10 cellular contexts compared by ENCODE assay signal in genomic region chr2:101114815-101115214, GRCh38. TPM values are rescaled to one million over a fixed set of nuclear protein-coding genes. Genes with fewer than 3 reads are reported as not detected.
A peak's percentile ranks its signal among the peaks of the same experiment; 100 is the strongest.
DNase-seq lines count a peak whose midpoint lies in the region; ATAC-seq, FAIRE-seq and TF ChIP-seq lines count a peak whose summit lies in the region.
"Had no signal": no experiment of that assay in that cellular context is flagged by ENCODE, and none has a peak within 500 bp of the region (broad histone marks: within the 10 kb centered on the region; RNA-seq: fewer than 3 reads in every experiment).

No MANE protein-coding gene starts in this region.

- TF ChIP-seq EP300 in A549 (IDR thresholded peaks at IDR 0.05) = no peak

- 37% methylated on average over 6 of the region's 6 CpGs for WGBS in A549 (ENCODE audit: missing lambda C conversion rate)
- 74% methylated on average over 6 of the region's 6 CpGs for WGBS in mesenchymal stem cell

- TF ChIP-seq POLR2A in A549 (IDR thresholded peaks at IDR 0.05; ENCODE audit: low read length) = no peak

- H3K4me3 ChIP-seq in A549 (no peak overlapping the region), mesenchymal stem cell (ENCODE audit: insufficient read depth in 1 of 2, low read depth in 1 of 2, low read length in 2 of 2) (no peak overlapping the region)

- peak overlapping the region in 1 of 2 experiments; percentile 7 for H2BK12ac ChIP-seq in mesenchymal stem cell (ENCODE audit: low read length in 2 of 2)

- FAIRE-seq in A549 (lab: Jason Lieb, UNC) = no peak

- H3K9ac ChIP-seq in mesenchymal stem cell (ENCODE audit: low read length) = no peak overlapping the region

- H3K27me3 ChIP-seq in mesenchymal stem cell (ENCODE audit: control insufficient read depth in 1 of 2, insufficient read depth in 1 of 2, low read length in 2 of 2) = no peaks in the 10 kb centered on the region

- no peak overlapping the region for H3K14ac ChIP-seq in mesenchymal stem cell (ENCODE audit: low read length in 2 of 2)

- DNase-seq in A549 (ENCODE audit: low read depth in 1 of 2, low spot score in 1 of 2) (no peak), KG1 (lab: John Stamatoyannopoulos, UW) (peak; percentile 75), mesenchymal stem cell (no peak), NCI-H2227 (lab: John Stamatoyannopoulos, UW; ENCODE audit: unreplicated experiment) (no peak)
- no peak for DNase-seq in stimulated activated CD4-positive, alpha-beta T cell treated with anti-CD3 and anti-CD28 coated beads, Interleukin-12 subunit alpha, Interleukin-12 subunit beta, amount 100 ng/mL, for 4 hours
- DNase-seq: NCI-H2171, retina had no signal

- no peak overlapping the region for H4K91ac ChIP-seq in mesenchymal stem cell (ENCODE audit: low read length)

- ATAC-seq in A549 = peak; percentile 8 to 12; a peak in 4 of 6 replicates
- no peak for ATAC-seq in HG02642 (IDR thresholded peaks at IDR 0.05; ENCODE audit: poor library complexity, unreplicated experiment)
- ATAC-seq in HG02870 (IDR thresholded peaks at IDR 0.05; ENCODE audit: unreplicated experiment) = no peak

- H3K4ac ChIP-seq in mesenchymal stem cell (ENCODE audit: low read depth in 1 of 2, low read length in 2 of 2) = peak overlapping the region in 1 of 2 experiments; percentile 24

- peaks cover 5% of the 10 kb centered on the region for H3K79me1 ChIP-seq in mesenchymal stem cell (replicated peaks; ENCODE audit: low read length, poor library complexity, severe bottlenecking)

- peaks cover 96% of the 10 kb centered on the region for H3K4me1 ChIP-seq in A549
- peaks cover 5% of the 10 kb centered on the region for H3K4me1 ChIP-seq in mesenchymal stem cell (ENCODE audit: control insufficient read depth, insufficient read depth, low read depth, low read length)

- H4K8ac ChIP-seq in mesenchymal stem cell (ENCODE audit: low read length) = no peak overlapping the region

- no peak overlapping the region for H3K23ac ChIP-seq in mesenchymal stem cell (ENCODE audit: low read length in 2 of 2)

- H2AFZ ChIP-seq in mesenchymal stem cell (ENCODE audit: low read depth, low read length) = no peak overlapping the region

- no peak overlapping the region for H3K18ac ChIP-seq in mesenchymal stem cell (ENCODE audit: low read depth in 1 of 2, low read length in 2 of 2)

- H2AK5ac ChIP-seq in mesenchymal stem cell (ENCODE audit: low read length, severe bottlenecking) = no peak overlapping the region

- H3K36me3 ChIP-seq in mesenchymal stem cell (ENCODE audit: control insufficient read depth in 1 of 2, insufficient read depth in 2 of 2, low read depth in 1 of 2, low read length in 2 of 2) = no peaks in the 10 kb centered on the region

- H3K4me2 ChIP-seq in A549 (peak overlapping the region; percentile 77), mesenchymal stem cell (ENCODE audit: low read length, poor library complexity, severe bottlenecking) (no peak overlapping the region)

- no peak overlapping the region for H2BK15ac ChIP-seq in mesenchymal stem cell (ENCODE audit: low read depth, poor library complexity, severe bottlenecking)

- peak overlapping the region; percentile 89 to 91 for H3K27ac ChIP-seq in A549
- peak overlapping the region; percentile 97 for H3K27ac ChIP-seq in VCaP
- H3K27ac ChIP-seq in mesenchymal stem cell (ENCODE audit: low read length, poor library complexity, severe bottlenecking) = no peak overlapping the region

- 0 out of 5 replicates have a peak, but pooled peaks of 1 of the 2 experiments have one; percentile 1 for TF ChIP-seq RAD21 in A549 (conservative IDR thresholded peaks at IDR 0.05 in 1 of 2, IDR thresholded peaks at IDR 0.05 in 1 of 2)

- H3K9me3 ChIP-seq in A549 = no peaks in the 10 kb centered on the region
- H3K9me3 ChIP-seq in mesenchymal stem cell (ENCODE audit: control insufficient read depth, low read length) = no peaks in the 10 kb centered on the region

- H2BK5ac ChIP-seq in mesenchymal stem cell (ENCODE audit: low read depth, low read length, poor library complexity, severe bottlenecking) = no peak overlapping the region

- CTCF ChIA-PET in A549 (lab: Yijun Ruan, JAX) = interaction anchor here (0.9 to 2.4 kb wide), 7 partner anchors 9 to 103 kb away, joined by 3 to 14 read pairs (median 6); partner anchors contain the start of gene TBC1D8

- POLR2A ChIA-PET in A549 (lab: Yijun Ruan, JAX) = interaction anchor here (0.8 to 2.3 kb wide), 3 partner anchors 10 to 75 kb away, joined by 3 to 20 read pairs (median 3); no protein-coding TSS in a partner anchor

- H2BK120ac ChIP-seq in mesenchymal stem cell (ENCODE audit: low read depth, low read length) = peak overlapping the region; percentile 29

- TF ChIP-seq CTCF in A549 (IDR thresholded peaks at IDR 0.05) (no peak), VCaP (conservative IDR thresholded peaks at IDR 0.05) (no peak)

TF ChIP-seq in A549, 52 proteins besides CTCF, POLR2A, EP300 and RAD21:
- TF ChIP-seq HES2 (IDR thresholded peaks at IDR 0.05) (no peak), EHF (CRISPR knock-in tag; IDR thresholded peaks at IDR 0.05) (0 out of 2 replicates have a peak, but pooled peaks have one; percentile 20), PBX3 (IDR thresholded peaks at IDR 0.05) (no peak), MAX (IDR thresholded peaks at IDR 0.05) (no peak)

RNA-seq across cellular contexts. Expression of gene TBC1D8, which starts 36.4 kb away (rescaled TPM):
- polyA plus RNA-seq in A549 (2011; rRNA removed) = 107 and 119 TPM in 2 replicates
- 46.3 and 54.9 TPM in 2 replicates for polyA plus RNA-seq in A549 (2012; cell fraction: cytosol; rRNA removed)
- 250 and 339 TPM in 2 replicates for polyA plus RNA-seq in A549 (2012; cell fraction: nucleus; rRNA removed)
- polyA plus RNA-seq in A549 (2017; fragmentation: RNase III; extraction: RNeasy Plus Mini Kit Qiagen cat#74134 plus additional on column Dnase treatment) = 30.0 to 40.3 TPM (median 35.3 TPM) in 3 replicates
- polyA minus RNA-seq in A549 (2011; rRNA and poly(A)+ RNA removed) = 132 and 139 TPM in 2 replicates
- polyA plus RNA-seq in mesenchymal stem cell (2013, experiment 1 of 2) = 10.0 TPM
- 10.1 TPM for polyA plus RNA-seq in mesenchymal stem cell (2013, experiment 2 of 2)

Comparison
In these comparisons a context has a peak if more than half of its experiments do, and no peak if none do; other contexts are left out.
1. ATAC-seq: peak in A549 (2 of 2); none in HG02642 (single experiment) and HG02870 (single experiment).